1 cellular context compared by ENCODE assay signal in the genomic region with DNA sequence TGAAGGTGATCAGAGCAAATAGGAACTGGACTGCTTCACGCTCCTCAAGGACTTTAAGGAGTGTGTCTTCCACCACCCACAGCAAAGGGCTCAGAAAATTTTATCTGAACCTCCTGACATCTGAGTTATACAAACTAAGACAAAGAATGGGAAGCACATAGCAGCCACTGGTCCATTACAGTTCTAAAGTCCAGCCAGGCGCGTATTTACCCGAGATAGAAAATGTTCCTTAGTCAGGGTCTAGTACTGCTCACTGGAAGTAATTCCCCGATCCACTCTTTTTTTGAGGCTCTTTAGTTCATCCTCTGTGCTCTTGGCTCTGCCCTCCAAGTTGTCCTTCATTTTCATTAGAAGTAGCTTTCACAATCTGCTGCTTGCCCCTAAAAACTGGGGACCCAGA.
TF ChIP-seq lines count a peak whose summit lies in the region.

No MANE protein-coding gene starts in this region.

TF ChIP-seq in H1, 55 proteins besides CTCF, POLR2A, EP300 and RAD21 (continued from another document):
- TF ChIP-seq ATF3 (IDR thresholded peaks at IDR 0.05; ENCODE audit: insufficient read depth, low read depth, low read length) (no peak), YY1 (IDR thresholded peaks at IDR 0.05; ENCODE audit: low read depth, low read length) (no peak), USF2 (IDR thresholded peaks at IDR 0.05; ENCODE audit: low read length) (no peak), SIN3A (conservative IDR thresholded peaks at IDR 0.05 in 1 of 2, IDR thresholded peaks at IDR 0.05 in 1 of 2; ENCODE audit: low read depth in 1 of 2, low read length in 2 of 2) (no peak), FOSL1 (IDR thresholded peaks at IDR 0.05; ENCODE audit: insufficient read depth, low read depth, low read length) (no peak), NRF1 (IDR thresholded peaks at IDR 0.05; ENCODE audit: low read depth, low read length) (no peak), RXRA (IDR thresholded peaks at IDR 0.05; ENCODE audit: insufficient read depth, low read depth, low read length) (no peak), PHF8 (conservative IDR thresholded peaks at IDR 0.05; ENCODE audit: low read depth, low read length) (no peak), CBX5 (IDR thresholded peaks at IDR 0.05; ENCODE audit: low read depth, low read length) (no peak), SIRT6 (IDR thresholded peaks at IDR 0.05; ENCODE audit: low read length) (no peak), JUN (IDR thresholded peaks at IDR 0.05; ENCODE audit: low read depth, low read length) (no peak), CREB1 (IDR thresholded peaks at IDR 0.05) (no peak), CEBPB (IDR thresholded peaks at IDR 0.05; ENCODE audit: low read depth, low read length) (no peak), BCL11A (IDR thresholded peaks at IDR 0.05; ENCODE audit: low read depth in 2 of 2, low read length in 2 of 2) (no peak)
